24 cellular contexts compared by ENCODE assay signal in genomic region chr6:18076231-18076630, GRCh38. TPM values are rescaled to one million over a fixed set of nuclear protein-coding genes. Genes with fewer than 3 reads are reported as not detected.
DNase-seq lines count a peak whose midpoint lies in the region; TF ChIP-seq lines count a peak whose summit lies in the region.
"Had no signal": no experiment of that assay in that cellular context is flagged by ENCODE, and none has a peak within 500 bp of the region (broad histone marks: within the 10 kb centered on the region; RNA-seq: fewer than 3 reads in every experiment).

No MANE protein-coding gene starts in this region.

- BruUV-seq in OCI-LY7 (replicated peaks; lab: Mats Ljungman, UMichigan) = no TSS peak

- H3K79me2 ChIP-seq in OCI-LY7 (ENCODE audit: insufficient read depth, low read depth, low read length) = no peaks in the 10 kb centered on the region

- H2AFZ ChIP-seq in OCI-LY7 (ENCODE audit: low read length) = no peak overlapping the region

- H3K4me1 ChIP-seq in OCI-LY7 (ENCODE audit: insufficient read depth, low read length, poor library complexity, severe bottlenecking) = no peaks in the 10 kb centered on the region
- H3K4me1 ChIP-seq: SJSA1 had no signal

- no peak overlapping the region for H3K4me2 ChIP-seq in OCI-LY7 (ENCODE audit: low read length)

- H3K27ac ChIP-seq in SK-N-MC (0 out of 2 replicates have a peak overlapping the region, but pooled peaks have one; percentile 62), OCI-LY7 (ENCODE audit: low read depth, low read length, poor library complexity, severe bottlenecking) (no peak overlapping the region)
- H3K27ac ChIP-seq: 22Rv1, C4-2B, SJSA1 had no signal

- H4K20me1 ChIP-seq in OCI-LY7 (ENCODE audit: insufficient read depth, low read length) = no peaks in the 10 kb centered on the region

- H3K9me2 ChIP-seq in OCI-LY7 (ENCODE audit: insufficient read depth, low read length) = no peaks in the 10 kb centered on the region

- H3K9me3 ChIP-seq in SK-N-MC (ENCODE audit: low read depth, low read length) (0 out of 2 replicates have a peak, but pooled peaks cover 3% of the 10 kb centered on the region), OCI-LY7 (ENCODE audit: low read length) (no peaks in the 10 kb centered on the region)

- CTCF ChIA-PET in AG04449 (lab: Yijun Ruan, JAX) (no interaction called here), OCI-LY7 (lab: Charles Lee; ENCODE audit: unreplicated experiment) (no interaction called here)

- no peaks in the 10 kb centered on the region for H3K36me3 ChIP-seq in SK-N-MC (ENCODE audit: insufficient read depth, low read length)
- no peaks in the 10 kb centered on the region for H3K36me3 ChIP-seq in OCI-LY7 (ENCODE audit: insufficient read depth, low read length)
- H3K36me3 ChIP-seq: SJSA1 had no signal

- POLR2A ChIA-PET in AG04449 (lab: Yijun Ruan, JAX) (no interaction called here), OCI-LY7 (lab: Charles Lee) (interaction anchor here (0.7 kb wide), 1 partner anchor 36 kb away, joined by 3 read pairs; no protein-coding TSS in a partner anchor)

- no peak overlapping the region for H3K9ac ChIP-seq in SK-N-MC (ENCODE audit: insufficient read length)

- intact Hi-C loops in OCI-LY7 (cut with micrococcal nuclease; ENCODE audit: unreplicated experiment) = no loop called here

- H3K4me3 ChIP-seq in AG04449 (ENCODE audit: low read depth, low read length) (no peak overlapping the region), SK-N-MC (no peak overlapping the region), OCI-LY7 (ENCODE audit: low read depth, low read length, poor library complexity, severe bottlenecking) (no peak overlapping the region)
- H3K4me3 ChIP-seq: GM12878, K562, SJSA1 had no signal

- TF ChIP-seq CTCF in AG04449 (IDR thresholded peaks at IDR 0.05; ENCODE audit: insufficient read depth, low read length, missing control alignments) (no peak), OCI-LY7 (conservative IDR thresholded peaks at IDR 0.05; ENCODE audit: low read length) (no peak)

- DNase-seq in AG04449 (ENCODE audit: low read depth, low spot score) = peak; percentile 16
- DNase-seq in EH (ENCODE audit: low read depth) = peak; percentile 24
- DNase-seq in SK-N-MC (ENCODE audit: low read depth, low spot score) = no peak
- DNase-seq in fibroblast of peridontal ligament (ENCODE audit: extremely low read depth) = peak; percentile 89
- no peak for DNase-seq in OCI-LY7 (ENCODE audit: low spot score)
- no peak for DNase-seq in activated CD4-positive, alpha-beta T cell treated with anti-CD3 and anti-CD28 coated beads for 48 hours
- no peak for DNase-seq in COLO668 (lab: John Stamatoyannopoulos, UW; ENCODE audit: unreplicated experiment)
- DNase-seq: CD8-positive, alpha-beta T cell; DMS79 treated with DMSO at 0.1 percent for 48 hours; Kasumi-1; NCI-H1092 treated with DMSO at 0.1 percent for 48 hours; NCI-H1436 treated with DMSO at 0.1 percent for 48 hours; NCI-H187 treated with DMSO at 0.1 percent for 48 hours; NCI-H2171 treated with DMSO at 0.1 percent for 48 hours; NCI-H524; NCI-H774; PC-3; Right ventricle myocardium superior; T-helper 1 cell had no signal

RNA-seq across cellular contexts. Expression of gene NHLRC1, which starts 46.2 kb away (rescaled TPM):
- not detected in 2 replicates for total RNA-seq in OCI-LY7 (2014; rRNA removed; shearing (Covaris generic))
- total RNA-seq in OCI-LY7 (2022) = not detected in 2 replicates
- total RNA-seq: K562 had no signal

Comparison
In these comparisons a context has a peak if more than half of its experiments do, and no peak if none do; other contexts are left out.
1. DNase-seq: peak in AG04449 (single experiment), EH (single experiment) and fibroblast of peridontal ligament (single experiment); none in SK-N-MC (single experiment), OCI-LY7 (single experiment), activated CD4-positive, alpha-beta T cell treated with anti-CD3 and anti-CD28 coated beads for 48 hours (single experiment) and COLO668 (single experiment).